ENCODE assay signal across 11 cellular contexts in genomic region chr1:209405183-209405823, GRCh38.
A peak's percentile ranks its signal among the peaks of the same experiment; 100 is the strongest.
DNase-seq lines count a peak whose midpoint lies in the region; ATAC-seq, FAIRE-seq and TF ChIP-seq lines count a peak whose summit lies in the region.
"Had no signal": no experiment of that assay in that cellular context is flagged by ENCODE, and none has a peak within 500 bp of the region (broad histone marks: within the 10 kb centered on the region; RNA-seq: fewer than 3 reads in every experiment).

No MANE protein-coding gene starts in this region.

- 10 to 34% methylated on average over 3 to 5 of the region's 5 CpGs for WGBS in endodermal cell (ENCODE audit: insufficient coverage in 1 of 2, insufficient read length in 1 of 2), 2 experiments
- WGBS in hepatocyte (ENCODE audit: low lambda C conversion rate, missing lambda C conversion rate), result 26% methylated on average over 5 of the region's 5 CpGs

- H3K9me2 ChIP-seq in GM23338 (ENCODE audit: insufficient read depth), result peaks cover 16% of the 10 kb centered on the region
- no peaks in the 10 kb centered on the region for H3K9me2 ChIP-seq in PC-9 (ENCODE audit: insufficient read depth)
- no peaks in the 10 kb centered on the region for H3K9me2 ChIP-seq in hepatocyte (replicated peaks; ENCODE audit: insufficient read depth)

- H3K27ac Mint-ChIP-seq in GM23338, result peak overlapping the region; percentile 92
- H3K27ac Mint-ChIP-seq in endodermal cell, result peak overlapping the region; percentile 73
- peak overlapping the region; percentile 4 for H3K27ac Mint-ChIP-seq in neural crest cell (ENCODE audit: unreplicated experiment)

- peak overlapping the region; percentile 42 for H3K4me3 Mint-ChIP-seq in GM23338
- H3K4me3 Mint-ChIP-seq in endodermal cell, result no peak overlapping the region
- H3K4me3 Mint-ChIP-seq in neural crest cell, result peak overlapping the region; percentile 62

- H3K27me3 Mint-ChIP-seq in GM23338 (ENCODE audit: insufficient read depth, low read depth, poor library complexity) (peaks cover 2% of the 10 kb centered on the region), endodermal cell (ENCODE audit: insufficient read depth) (no peaks in the 10 kb centered on the region), neural crest cell (ENCODE audit: low read depth) (no peaks in the 10 kb centered on the region)

- H3K27ac ChIP-seq in GM23338 (ENCODE audit: low read depth), result peak overlapping the region; percentile 82
- peak overlapping the region; percentile 97 for H3K27ac ChIP-seq in PC-9
- H3K27ac ChIP-seq in endodermal cell (ENCODE audit: low read depth, low read length), result no peak overlapping the region
- no peak overlapping the region for H3K27ac ChIP-seq in hepatocyte
- H3K27ac ChIP-seq: heart right ventricle had no signal

- H3K36me3 Mint-ChIP-seq in GM23338 (ENCODE audit: low read depth) (no peaks in the 10 kb centered on the region; the same call in 2 of the 3 replicates), endodermal cell (ENCODE audit: low read depth) (no peaks in the 10 kb centered on the region), neural crest cell (ENCODE audit: low read depth) (no peaks in the 10 kb centered on the region)

- DNase-seq in GM23338 (ENCODE audit: low spot score), result peak; percentile 46
- peak in 1 of 2 experiments; percentile 84 for DNase-seq in PC-9
- DNase-seq in endodermal cell, result no peak
- DNase-seq in neural crest cell (ENCODE audit: low read depth, low spot score), result no peak
- no peak for DNase-seq in GM19239 (ENCODE audit: insufficient read length, low spot score)
- DNase-seq in stimulated activated CD4-positive, alpha-beta T cell treated with anti-CD3 and anti-CD28 coated beads, Interleukin-4, amount 100 ng/mL, for 4 hours, result no peak
- DNase-seq in hepatocyte (ENCODE audit: low spot score), result no peak
- no peak for DNase-seq in activated T-cell treated with anti-CD3 and anti-CD28 coated beads, Interleukin-2, amount 50 U/mL, for 1 hour
- DNase-seq: central memory CD4-positive, alpha-beta T cell; heart right ventricle; NCI-H526 had no signal

- no peaks in the 10 kb centered on the region for H3K27me3 ChIP-seq in GM23338 (ENCODE audit: insufficient read depth)
- H3K27me3 ChIP-seq in PC-9 (ENCODE audit: insufficient read depth, low read depth), result no peaks in the 10 kb centered on the region
- H3K27me3 ChIP-seq in endodermal cell (ENCODE audit: control insufficient read depth, insufficient read depth, low read length, poor library complexity, severe bottlenecking), result no peaks in the 10 kb centered on the region
- no peaks in the 10 kb centered on the region for H3K27me3 ChIP-seq in hepatocyte

- ATAC-seq in GM23338, result peak; percentile 89

- FAIRE-seq in GM19239 (lab: Jason Lieb, UNC), result no peak

- H3F3A ChIP-seq in GM23338 (replicated peaks; ENCODE audit: low read depth) (0 out of 2 replicates have a peak, but pooled peaks cover 6% of the 10 kb centered on the region), PC-9 (ENCODE audit: insufficient read depth, low read depth) (peaks cover 61% of the 10 kb centered on the region)

- H3K4me2 ChIP-seq in GM23338 (peak overlapping the region; percentile 72), PC-9 (peak overlapping the region; percentile 77), hepatocyte (no peak overlapping the region)

- H4K20me1 ChIP-seq in GM23338 (replicated peaks; ENCODE audit: insufficient read depth) (no peaks in the 10 kb centered on the region), PC-9 (ENCODE audit: insufficient read depth) (no peaks in the 10 kb centered on the region), hepatocyte (ENCODE audit: insufficient read depth, poor library complexity, severe bottlenecking) (no peaks in the 10 kb centered on the region)

- BruUV-seq in PC-9 (replicated peaks; lab: Mats Ljungman, UMichigan), result TSS peak; percentile 71

- H2AFZ ChIP-seq in GM23338 (no peak overlapping the region; the same call in 1 of the 2 replicates), PC-9 (peak overlapping the region; percentile 42; the same call in 1 of the 2 replicates), hepatocyte (no peak overlapping the region)

- H3K4me1 ChIP-seq in GM23338 (ENCODE audit: insufficient read depth), result peaks cover 37% of the 10 kb centered on the region
- H3K4me1 ChIP-seq in PC-9 (replicated peaks; ENCODE audit: insufficient read depth), result peaks cover 89% of the 10 kb centered on the region
- H3K4me1 ChIP-seq in endodermal cell (ENCODE audit: control insufficient read depth, insufficient read depth, low read length), result peaks cover 2% of the 10 kb centered on the region
- H3K4me1 ChIP-seq in hepatocyte (ENCODE audit: insufficient read depth), result no peaks in the 10 kb centered on the region

- H3K9ac ChIP-seq in endodermal cell (ENCODE audit: extremely low read depth, low read length, poor library complexity, severe bottlenecking), result no peak overlapping the region

- CTCF ChIA-PET in PC-9 (lab: Charles Lee), result interaction anchor here (0.6 to 1.2 kb wide), 4 partner anchors 21 to 50 kb away, joined by 3 to 4 read pairs (median 3); no protein-coding TSS in a partner anchor

- POLR2A ChIA-PET in PC-9 (lab: Charles Lee; ENCODE audit: unreplicated experiment), result interaction anchor here (0.5 to 2.2 kb wide), 9 partner anchors 8 to 63 kb away, joined by 3 to 50 read pairs (median 8); no protein-coding TSS in a partner anchor

- H3K9me3 Mint-ChIP-seq in GM23338, result no peaks in the 10 kb centered on the region
- H3K9me3 Mint-ChIP-seq in endodermal cell, result no peaks in the 10 kb centered on the region
- no peaks in the 10 kb centered on the region for H3K9me3 Mint-ChIP-seq in neural crest cell

- H3K4me1 Mint-ChIP-seq in GM23338, result peaks cover 12% of the 10 kb centered on the region; the same call in 2 of the 3 replicates
- H3K4me1 Mint-ChIP-seq in endodermal cell, result no peaks in the 10 kb centered on the region
- no peaks in the 10 kb centered on the region for H3K4me1 Mint-ChIP-seq in neural crest cell

- peak overlapping the region; percentile 6 for H3K4me3 ChIP-seq in GM23338
- peak overlapping the region; percentile 43 for H3K4me3 ChIP-seq in PC-9
- H3K4me3 ChIP-seq in endodermal cell (ENCODE audit: low read length), result no peak overlapping the region
- no peak overlapping the region for H3K4me3 ChIP-seq in hepatocyte
- H3K4me3 ChIP-seq: heart right ventricle had no signal

- no peaks in the 10 kb centered on the region for H3K9me3 ChIP-seq in PC-9 (ENCODE audit: insufficient read depth, low read depth)
- H3K9me3 ChIP-seq in endodermal cell (ENCODE audit: control insufficient read depth, low read length), result no peaks in the 10 kb centered on the region
- H3K9me3 ChIP-seq in hepatocyte (ENCODE audit: low read depth), result no peaks in the 10 kb centered on the region
- H3K9me3 ChIP-seq: heart right ventricle had no signal

- TF ChIP-seq CTCF in GM23338 (conservative IDR thresholded peaks at IDR 0.05; ENCODE audit: low read depth in 2 of 2) (no peak), PC-9 (conservative IDR thresholded peaks at IDR 0.05) (no peak), endodermal cell (conservative IDR thresholded peaks at IDR 0.05) (no peak), neural crest cell (conservative IDR thresholded peaks at IDR 0.05) (no peak), hepatocyte (IDR thresholded peaks at IDR 0.05; ENCODE audit: poor library complexity) (no peak)

- intact Hi-C loops in PC-9 (cut with micrococcal nuclease; ENCODE audit: unreplicated experiment), result no loop called here

- H3K79me2 ChIP-seq in GM23338 (replicated peaks; ENCODE audit: insufficient read depth), result no peaks in the 10 kb centered on the region
- H3K79me2 ChIP-seq in PC-9 (ENCODE audit: low read depth), result no peaks in the 10 kb centered on the region
- H3K79me2 ChIP-seq in hepatocyte, result no peaks in the 10 kb centered on the region

- no peaks in the 10 kb centered on the region for H3K36me3 ChIP-seq in GM23338 (ENCODE audit: insufficient read depth)
- H3K36me3 ChIP-seq in PC-9 (ENCODE audit: low read depth), result no peaks in the 10 kb centered on the region
- H3K36me3 ChIP-seq in endodermal cell (ENCODE audit: control insufficient read depth, insufficient read depth, low read length), result no peaks in the 10 kb centered on the region
- H3K36me3 ChIP-seq in hepatocyte (replicated peaks; ENCODE audit: insufficient read depth, low read depth), result no peaks in the 10 kb centered on the region
- H3K36me3 ChIP-seq: heart right ventricle had no signal

TF ChIP-seq in GM23338, 12 proteins besides CTCF, POLR2A, EP300 and RAD21:
- TF ChIP-seq NANOG (IDR thresholded peaks at IDR 0.05; ENCODE audit: borderline replicate concordance) (peak; percentile 45; the same call in 1 of the 2 replicates), ZNF114 (CRISPR knock-in tag; IDR thresholded peaks at IDR 0.05) (no peak)
- TF ChIP-seq, protein P1, sequence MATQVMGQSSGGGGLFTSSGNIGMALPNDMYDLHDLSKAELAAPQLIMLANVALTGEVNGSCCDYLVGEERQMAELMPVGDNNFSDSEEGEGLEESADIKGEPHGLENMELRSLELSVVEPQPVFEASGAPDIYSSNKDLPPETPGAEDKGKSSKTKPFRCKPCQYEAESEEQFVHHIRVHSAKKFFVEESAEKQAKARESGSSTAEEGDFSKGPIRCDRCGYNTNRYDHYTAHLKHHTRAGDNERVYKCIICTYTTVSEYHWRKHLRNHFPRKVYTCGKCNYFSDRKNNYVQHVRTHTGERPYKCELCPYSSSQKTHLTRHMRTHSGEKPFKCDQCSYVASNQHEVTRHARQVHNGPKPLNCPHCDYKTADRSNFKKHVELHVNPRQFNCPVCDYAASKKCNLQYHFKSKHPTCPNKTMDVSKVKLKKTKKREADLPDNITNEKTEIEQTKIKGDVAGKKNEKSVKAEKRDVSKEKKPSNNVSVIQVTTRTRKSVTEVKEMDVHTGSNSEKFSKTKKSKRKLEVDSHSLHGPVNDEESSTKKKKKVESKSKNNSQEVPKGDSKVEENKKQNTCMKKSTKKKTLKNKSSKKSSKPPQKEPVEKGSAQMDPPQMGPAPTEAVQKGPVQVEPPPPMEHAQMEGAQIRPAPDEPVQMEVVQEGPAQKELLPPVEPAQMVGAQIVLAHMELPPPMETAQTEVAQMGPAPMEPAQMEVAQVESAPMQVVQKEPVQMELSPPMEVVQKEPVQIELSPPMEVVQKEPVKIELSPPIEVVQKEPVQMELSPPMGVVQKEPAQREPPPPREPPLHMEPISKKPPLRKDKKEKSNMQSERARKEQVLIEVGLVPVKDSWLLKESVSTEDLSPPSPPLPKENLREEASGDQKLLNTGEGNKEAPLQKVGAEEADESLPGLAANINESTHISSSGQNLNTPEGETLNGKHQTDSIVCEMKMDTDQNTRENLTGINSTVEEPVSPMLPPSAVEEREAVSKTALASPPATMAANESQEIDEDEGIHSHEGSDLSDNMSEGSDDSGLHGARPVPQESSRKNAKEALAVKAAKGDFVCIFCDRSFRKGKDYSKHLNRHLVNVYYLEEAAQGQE (IDR thresholded peaks at IDR 0.05; ENCODE audit: unreplicated experiment), result no peak

Comparison
In these comparisons a context has a peak if more than half of its experiments do, and no peak if none do; other contexts are left out.
1. H3K27ac ChIP-seq: peak in GM23338 (single experiment) and PC-9 (single experiment); none in endodermal cell (single experiment) and hepatocyte (single experiment).
2. H3K4me3 ChIP-seq: peak in GM23338 (single experiment) and PC-9 (single experiment); none in endodermal cell (single experiment) and hepatocyte (single experiment).
3. H3K27ac Mint-ChIP-seq: peak in every context shown above with its lines; median percentile 92 in GM23338; 73 in endodermal cell; 4 in neural crest cell.